37 cellular contexts compared by ENCODE assay signal in the genomic region with DNA sequence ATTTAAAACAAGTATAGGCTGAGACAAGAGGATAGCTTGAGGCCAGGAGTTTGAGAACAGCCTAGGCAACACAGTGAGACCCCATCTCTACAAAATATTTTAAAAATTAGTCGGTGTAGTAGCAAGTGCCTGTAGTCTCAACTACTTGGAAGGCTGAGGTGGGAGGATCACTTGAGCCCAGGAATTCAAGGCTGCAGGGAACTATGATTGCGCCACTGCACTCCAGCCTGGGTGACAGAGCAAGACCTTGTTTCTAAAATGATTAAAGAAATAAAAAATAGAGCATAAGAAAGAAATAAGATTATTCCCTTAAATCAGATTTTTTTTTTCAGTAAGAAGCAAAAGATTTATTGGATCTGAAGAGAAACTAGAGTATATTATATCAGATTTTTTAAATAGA.
"Had no signal": no experiment of that assay in that cellular context is flagged by ENCODE, and none has a peak within 500 bp of the region (broad histone marks: within the 10 kb centered on the region; RNA-seq: fewer than 3 reads in every experiment).

No MANE protein-coding gene starts in this region.

- H3K27ac ChIP-seq: brain microvascular endothelial cell, Peyer's patch, VCaP had no signal

- H3K4me3 ChIP-seq: MG63, Peyer's patch had no signal

- DNase-seq: activated B cell treated with CpG ODN at 0.5 μM for 24 hours; activated CD4-positive, alpha-beta memory T cell treated with anti-CD3 and anti-CD28 coated beads, Interleukin-2, amount 10 ng/mL, durations not matched to agents 7 days and 5 days; activated CD4-positive, alpha-beta T cell treated with anti-CD3 and anti-CD28 coated beads for 4 hours; activated CD4-positive, alpha-beta T cell treated with anti-CD3 and anti-CD28 coated beads, Interleukin-2, amount 50 U/mL, for 1 hour; activated CD4-positive, CD25-positive, alpha-beta regulatory T cell treated with anti-CD3 and anti-CD28 coated beads, Interleukin-2, amount 50 U/mL, for 72 hours; activated CD8-positive, alpha-beta memory T cell treated with anti-CD3 and anti-CD28 coated beads for 24 hours; activated CD8-positive, alpha-beta memory T cell treated with anti-CD3 and anti-CD28 coated beads, Interleukin-2, amount 10 ng/mL, durations not matched to agents 7 days and 5 days; activated effector memory CD4-positive, alpha-beta T cell treated with anti-CD3 and anti-CD28 coated beads, Interleukin-2, amount 50 U/mL, for 16 hours; activated naive CD4-positive, alpha-beta T cell; activated naive CD4-positive, alpha-beta T cell treated with anti-CD3 and anti-CD28 coated beads, Interleukin-2, amount 50 U/mL, for 16 hours; activated naive CD8-positive, alpha-beta T cell treated with anti-CD3 and anti-CD28 coated beads for 36 hours; activated T-cell treated with anti-CD3 and anti-CD28 coated beads, Interleukin-2, amount 50 U/mL, for 1 hour; activated T-cell treated with anti-CD3 and anti-CD28 coated beads, Interleukin-2, amount 50 U/mL, for 72 hours; anterior cingulate cortex; brain microvascular endothelial cell; Kasumi-1; KG1; MG63; NCI-H1092; NCI-H1436 treated with DMSO at 0.1 percent for 48 hours; NCI-H1694 treated with DMSO at 0.1 percent for 48 hours; NCI-H2029; NCI-H510A; NCI-H526; NCI-H748 treated with DMSO at 0.1 percent for 48 hours; NK-92 treated with Interleukin-12 subunit alpha and Interleukin-12 subunit beta, amount 100 ng/mL, for 24 hours; PC-3; Peyer's patch; RPMI8226; SIG-M5; SW 1271; T-helper 1 cell; T-helper 2 cell; T-helper 9 cell had no signal

- H3K9me3 ChIP-seq: MG63, Peyer's patch had no signal

- H3K4me1 ChIP-seq: Peyer's patch had no signal

- ATAC-seq: activated CD8-positive, alpha-beta memory T cell treated with anti-CD3 and anti-CD28 coated beads, Interleukin-2, amount 10 ng/mL, durations not matched to agents 7 days and 5 days; activated T-cell treated with anti-CD3 and anti-CD28 coated beads, Interleukin-2, amount 50 U/mL, for 72 hours; activated T-helper 17 cell treated with anti-CD3 and anti-CD28 coated beads, Interleukin-2, amount 50 U/mL, for 72 hours; PC-3; Right ventricle myocardium inferior had no signal

- H3K36me3 ChIP-seq: brain microvascular endothelial cell, MG63, Peyer's patch had no signal

- H3K27me3 ChIP-seq: brain microvascular endothelial cell, MG63, Peyer's patch had no signal
